ENCODE assay signal across 30 cellular contexts in the genomic region with DNA sequence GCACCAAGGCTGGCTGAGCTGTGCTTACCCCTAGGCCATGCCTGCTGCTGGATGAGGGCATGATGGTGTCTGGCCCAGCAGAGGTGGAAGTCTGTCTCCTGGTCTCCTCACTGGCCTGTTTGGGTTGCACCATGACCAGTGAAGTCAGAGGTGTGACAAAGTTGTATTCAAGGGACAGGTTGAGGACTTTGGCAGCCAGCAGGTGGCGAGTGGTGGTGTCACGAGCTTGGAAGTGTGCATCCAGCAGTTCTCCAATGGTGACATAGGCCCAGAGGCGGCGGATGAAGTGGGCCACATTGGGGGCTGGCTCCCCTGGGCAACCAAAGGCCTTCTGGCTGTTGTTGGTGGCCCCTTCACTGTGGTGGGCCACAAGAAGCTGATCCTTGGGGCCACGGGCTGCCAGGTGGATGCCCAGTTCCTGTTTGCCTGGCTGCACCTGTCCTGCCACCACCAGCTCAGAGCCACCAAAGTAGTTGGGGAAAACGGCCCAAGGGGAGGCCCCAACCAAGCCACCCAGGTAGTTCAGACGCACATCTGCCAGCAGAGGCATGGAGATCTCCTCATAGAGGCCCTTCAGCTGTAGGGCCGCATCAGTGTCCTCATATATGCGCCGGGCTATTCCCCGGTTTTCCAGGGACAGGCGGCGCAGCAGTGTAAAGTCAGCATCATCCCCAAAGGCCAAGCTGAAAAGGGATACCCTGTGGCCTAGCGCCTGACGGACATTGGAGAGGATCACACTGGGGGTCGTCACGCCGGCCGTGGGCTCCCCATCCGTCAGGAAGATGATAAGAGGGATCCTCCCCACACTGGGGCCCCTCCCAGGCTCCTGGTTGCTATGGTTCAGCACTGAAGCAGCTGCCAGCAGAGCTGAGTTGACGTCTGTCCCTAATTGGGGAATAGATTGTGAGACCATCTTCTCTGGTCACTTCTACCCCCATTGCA. TPM values are rescaled to one million over a fixed set of nuclear protein-coding genes. Genes with fewer than 3 reads are reported as not detected.
"Had no signal": no experiment of that assay in that cellular context is flagged by ENCODE, and none has a peak within 500 bp of the region (broad histone marks: within the 10 kb centered on the region; RNA-seq: fewer than 3 reads in every experiment).

No MANE protein-coding gene starts in this region.

- H3K9me3 ChIP-seq: gastroesophageal sphincter, sigmoid colon, suprapubic skin had no signal

- H3K36me3 ChIP-seq: esophagus muscularis mucosa, gastroesophageal sphincter, sigmoid colon, stomach, suprapubic skin, tibial nerve had no signal

- H3K27ac ChIP-seq: esophagus muscularis mucosa, gastroesophageal sphincter, sigmoid colon, stomach, suprapubic skin, tibial nerve, VCaP had no signal

- H3K4me3 ChIP-seq: esophagus muscularis mucosa, gastroesophageal sphincter, sigmoid colon, smooth muscle cell, stomach, suprapubic skin, tibial nerve had no signal

- H3K4me1 ChIP-seq: esophagus muscularis mucosa, gastroesophageal sphincter, sigmoid colon, stomach, suprapubic skin, tibial nerve had no signal

- DNase-seq: activated CD4-positive, alpha-beta T cell treated with anti-CD3 and anti-CD28 coated beads, Interleukin-2, amount 50 U/mL, for 1 hour; activated CD4-positive, CD25-positive, alpha-beta regulatory T cell treated with anti-CD3 and anti-CD28 coated beads, Interleukin-2, amount 50 U/mL, for 72 hours; activated CD8-positive, alpha-beta T cell treated with anti-CD3 and anti-CD28 coated beads, Interleukin-2, amount 10 ng/mL, durations not matched to agents 7 days and 5 days; activated gamma-delta T cell treated with Interleukin-2 at 50 U/mL for 16 hours; aorta; caudate nucleus; effector memory CD4-positive, alpha-beta T cell; head of caudate nucleus; hypothalamus; islet precursor cell; left colon; mesenchymal stem cell; naive thymus-derived CD4-positive, alpha-beta T cell; posterior cingulate gyrus; sigmoid colon; stimulated activated CD4-positive, alpha-beta T cell treated with anti-CD3 and anti-CD28 coated beads, Interleukin-15, amount 100 ng/mL, for 24 hours; stomach; T-helper 2 cell had no signal

- ATAC-seq: activated CD8-positive, alpha-beta T cell treated with anti-CD3 and anti-CD28 coated beads, Interleukin-2, amount 10 ng/mL, durations not matched to agents 7 days and 5 days; activated naive CD4-positive, alpha-beta T cell treated with anti-CD3 and anti-CD28 coated beads, Interleukin-2, amount 50 U/mL, for 72 hours; gastroesophageal sphincter; left colon; naive thymus-derived CD4-positive, alpha-beta T cell; stimulated activated memory B cell treated with anti-CD40 and anti-IgM and Interleukin-4, amounts not matched to agents 10 μg/mL and 1 μg/mL and 100 μg/mL, for 72 hours had no signal

- H3K27me3 ChIP-seq: esophagus muscularis mucosa, gastroesophageal sphincter, sigmoid colon, stomach, suprapubic skin, tibial nerve had no signal

RNA-seq across cellular contexts. Expression of a gene that starts 39.7 kb away (rescaled TPM):
- total RNA-seq: activated CD8-positive, alpha-beta T cell treated with anti-CD3 and anti-CD28 coated beads, Interleukin-2, amount 10 ng/mL, durations not matched to agents 7 days and 5 days; activated naive CD4-positive, alpha-beta T cell treated with anti-CD3 and anti-CD28 coated beads, Interleukin-2, amount 50 U/mL, for 72 hours; aorta; dermis microvascular lymphatic vessel endothelial cell; endothelial cell of umbilical vein; left colon; naive thymus-derived CD4-positive, alpha-beta T cell; omental fat pad; renal cortical epithelial cell; smooth muscle cell; stomach; tibial nerve had no signal
